Comparison of ENCODE assay signal across 17 cellular contexts in the genomic region with DNA sequence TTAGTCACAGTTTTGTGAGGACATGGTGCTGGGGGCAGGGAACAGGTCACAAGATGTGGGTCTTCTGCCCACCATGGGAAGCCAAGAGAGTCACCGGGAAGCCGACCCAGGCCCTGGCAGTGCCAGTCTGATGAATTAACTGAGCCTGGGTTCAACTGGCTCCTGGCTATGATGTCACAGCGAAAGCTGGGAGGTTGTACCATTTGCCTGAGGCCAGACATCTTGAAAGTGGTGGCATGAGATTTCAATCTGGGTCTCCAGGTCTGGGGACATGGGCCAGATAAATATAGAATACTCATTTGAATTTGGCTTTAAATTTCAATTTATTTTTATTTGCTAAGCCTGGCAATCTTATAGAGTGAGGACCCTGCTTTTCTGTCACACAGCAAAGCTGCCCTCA.
DNase-seq lines count a peak whose midpoint lies in the region; ATAC-seq lines count a peak whose summit lies in the region.
"Had no signal": no experiment of that assay in that cellular context is flagged by ENCODE, and none has a peak within 500 bp of the region (broad histone marks: within the 10 kb centered on the region; RNA-seq: fewer than 3 reads in every experiment).

No MANE protein-coding gene starts in this region.

- no peak overlapping the region for H2AFZ ChIP-seq in trophoblast cell (ENCODE audit: insufficient read depth, low read length, poor library complexity)

- H3K18ac ChIP-seq in trophoblast cell (ENCODE audit: low read length): no peak overlapping the region

- H3K9me3 ChIP-seq in SK-N-MC (ENCODE audit: low read depth, low read length) (no peaks in the 10 kb centered on the region), trophoblast cell (ENCODE audit: insufficient read depth, low read depth, low read length) (no peaks in the 10 kb centered on the region)
- H3K9me3 ChIP-seq: BE2C, BLaER1 had no signal

- DNase-seq in Caki2 (ENCODE audit: low read depth) (peak; percentile 14), SK-N-MC (ENCODE audit: low read depth, low spot score) (no peak), trophoblast cell (peak in 1 of 2 donors; percentile 14)
- DNase-seq: 8988T; ACHN; BE2C; C1 segment of cervical spinal cord; Calu3; CD4-positive, alpha-beta memory T cell; CD4-positive, CD25-positive, alpha-beta regulatory T cell; CD8-positive, alpha-beta memory T cell; COR-L47; DMS79 treated with DMSO at 0.1 percent for 48 hours; GF-D8 had no signal

- no peak overlapping the region for H3K4ac ChIP-seq in trophoblast cell (ENCODE audit: low read depth, low read length)

- in situ Hi-C loops in Caki2 (cut with HindIII; ENCODE audit: low pct_unique_long_range_greater_than_20kb, low sequenced_read_pairs): loop anchor here (10.0 kb wide), 1 partner anchor 88 kb away; no protein-coding TSS in a partner anchor

- peak overlapping the region; percentile 92 for H4K91ac ChIP-seq in trophoblast cell (ENCODE audit: low read depth, low read length)

- H4K8ac ChIP-seq in trophoblast cell (ENCODE audit: low read depth, low read length): no peak overlapping the region

- peak overlapping the region; percentile 98 for H2BK12ac ChIP-seq in trophoblast cell (ENCODE audit: low read length)

- no peak overlapping the region for H4K12ac ChIP-seq in trophoblast cell (ENCODE audit: low read depth, low read length)

- no peaks in the 10 kb centered on the region for H3K36me3 ChIP-seq in SK-N-MC (ENCODE audit: insufficient read depth, low read length)
- H3K36me3 ChIP-seq in trophoblast cell (ENCODE audit: control insufficient read depth in 1 of 2, insufficient read depth in 2 of 2, low read length in 2 of 2): no peaks in the 10 kb centered on the region
- H3K36me3 ChIP-seq: BE2C, BLaER1 had no signal

- H3K79me1 ChIP-seq in trophoblast cell (ENCODE audit: low read length): peaks cover 41% of the 10 kb centered on the region

- H3K23ac ChIP-seq in trophoblast cell (ENCODE audit: low read length): no peak overlapping the region

- peaks cover 11% of the 10 kb centered on the region for H3K79me2 ChIP-seq in trophoblast cell (ENCODE audit: control insufficient read depth, insufficient read depth, low read length, poor library complexity)

- H3K4me1 ChIP-seq in trophoblast cell (ENCODE audit: control insufficient read depth in 1 of 2, insufficient read depth in 2 of 2, low read length in 2 of 2): peaks cover 24% of the 10 kb centered on the region in 2 experiments

- peak overlapping the region; percentile 56 for H2BK5ac ChIP-seq in trophoblast cell (ENCODE audit: low read depth, low read length, poor library complexity)

- peak overlapping the region; percentile 77 for H3K14ac ChIP-seq in trophoblast cell (ENCODE audit: low read length)

- H3K4me2 ChIP-seq in trophoblast cell (ENCODE audit: low read length): no peak overlapping the region
- H3K4me2 ChIP-seq: BLaER1 had no signal

- ATAC-seq in HG02678 (IDR thresholded peaks at IDR 0.05; ENCODE audit: unreplicated experiment) (no peak), GM19452 (IDR thresholded peaks at IDR 0.05; ENCODE audit: unreplicated experiment) (no peak)

- peak overlapping the region; percentile 90 for H2AK5ac ChIP-seq in trophoblast cell (ENCODE audit: low read length)

- H3K9ac ChIP-seq in SK-N-MC (ENCODE audit: insufficient read length) (no peak overlapping the region), trophoblast cell (ENCODE audit: low read length) (no peak overlapping the region)
- H3K9ac ChIP-seq: BLaER1 had no signal

- no peak overlapping the region for H3K4me3 ChIP-seq in SK-N-MC
- no peak overlapping the region for H3K4me3 ChIP-seq in trophoblast cell (ENCODE audit: low read depth, low read length)
- H3K4me3 ChIP-seq: BLaER1 had no signal

- WGBS in trophoblast cell (ENCODE audit: extremely low coverage, insufficient coverage, insufficient read length): no CpG with 5 or more reads among the region's 3 CpGs

- no peaks in the 10 kb centered on the region for H3K27me3 ChIP-seq in trophoblast cell (ENCODE audit: insufficient read depth, low read length)
- H3K27me3 ChIP-seq: BE2C, BLaER1 had no signal

- H2BK120ac ChIP-seq in trophoblast cell (ENCODE audit: insufficient read depth, low read length, poor library complexity): peak overlapping the region; percentile 90

- H3K27ac ChIP-seq in SK-N-MC (peak overlapping the region; percentile 42; the same call in 1 of the 2 replicates), trophoblast cell (ENCODE audit: low read depth, low read length) (no peak overlapping the region)
- H3K27ac ChIP-seq: BLaER1 had no signal
